In the genomic region with DNA sequence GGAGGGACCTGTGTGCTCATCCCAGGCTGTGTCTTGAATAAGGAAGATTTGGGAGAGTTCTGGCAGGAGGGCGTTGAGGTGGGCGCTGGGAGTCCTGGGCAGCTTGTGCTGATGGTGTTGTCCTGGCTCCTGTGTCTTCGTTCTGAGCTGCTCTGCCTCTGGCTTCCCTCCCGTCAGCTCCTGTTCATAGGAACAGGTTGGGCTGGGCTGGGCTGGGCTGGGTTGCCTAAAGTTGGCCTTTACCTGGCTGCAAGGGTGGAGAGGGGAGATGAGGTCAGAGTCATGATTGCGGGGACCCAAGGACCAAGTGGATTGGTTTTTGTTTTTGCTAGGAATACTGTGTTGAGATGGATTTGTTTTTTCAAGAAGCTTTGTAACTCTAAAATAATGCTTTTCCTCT, we compare ENCODE assay signal across 25 cellular contexts. TPM values are rescaled to one million over a fixed set of nuclear protein-coding genes. Genes with fewer than 3 reads are reported as not detected.
DNase-seq lines count a peak whose midpoint lies in the region; ATAC-seq and TF ChIP-seq lines count a peak whose summit lies in the region.
"Had no signal": no experiment of that assay in that cellular context is flagged by ENCODE, and none has a peak within 500 bp of the region (broad histone marks: within the 10 kb centered on the region; RNA-seq: fewer than 3 reads in every experiment).

No MANE protein-coding gene starts in this region.

- DNase-seq in activated CD4-positive, alpha-beta T cell treated with anti-CD3 and anti-CD28 coated beads for 36 hours: no peak
- no peak for DNase-seq in activated CD4-positive, alpha-beta T cell treated with anti-CD3 and anti-CD28 coated beads, Interleukin-2, amount 50 U/mL, for 48 hours
- DNase-seq in stimulated activated naive CD8-positive, alpha-beta T cell treated with anti-CD3 and anti-CD28 coated beads, Interleukin-15, amount 100 ng/mL, for 72 hours: no peak
- no peak for DNase-seq in stimulated activated naive CD8-positive, alpha-beta T cell treated with anti-CD3 and anti-CD28 coated beads, Interleukin-15, Interleukin-2, amounts not matched to agents 100 U/mL and 50 U/mL, for 24 hours
- DNase-seq in chondrocyte (ENCODE audit: low spot score) (peak; percentile 35), upper lobe of right lung (peak; percentile 48)
- DNase-seq: 8988T; activated CD4-positive, CD25-positive, alpha-beta regulatory T cell; DMS 273 treated with DMSO at 0.1 percent for 48 hours; effector memory CD4-positive, alpha-beta T cell; erythroblast; left ventricle myocardium superior; natural killer cell; NCI-H146 had no signal

- peak overlapping the region; percentile 55 for H3K27ac Mint-ChIP-seq in activated CD4-positive, alpha-beta T cell treated with anti-CD3 and anti-CD28 coated beads for 36 hours
- peak overlapping the region; percentile 72 to 88 for H3K27ac Mint-ChIP-seq in stimulated activated naive CD8-positive, alpha-beta T cell treated with anti-CD3 and anti-CD28 coated beads, Interleukin-15, amount 100 ng/mL, for 72 hours
- H3K27ac Mint-ChIP-seq in chondrocyte (ENCODE audit: unreplicated experiment): no peak overlapping the region

- no peaks in the 10 kb centered on the region for H3K9me3 ChIP-seq in upper lobe of right lung
- H3K9me3 ChIP-seq: breast epithelium, tibial nerve had no signal

- no peak for ATAC-seq in activated CD4-positive, alpha-beta T cell treated with anti-CD3 and anti-CD28 coated beads for 36 hours
- no peak for ATAC-seq in stimulated activated naive CD8-positive, alpha-beta T cell treated with anti-CD3 and anti-CD28 coated beads, Interleukin-15, amount 100 ng/mL, for 72 hours
- no peak for ATAC-seq in stimulated activated naive CD8-positive, alpha-beta T cell treated with anti-CD3 and anti-CD28 coated beads, Interleukin-15, Interleukin-2, amounts not matched to agents 100 U/mL and 50 U/mL, for 24 hours
- no peak for ATAC-seq in upper lobe of right lung
- no peak for ATAC-seq in HG03097 (IDR thresholded peaks at IDR 0.05; ENCODE audit: low FRiP score, unreplicated experiment)
- no peak for ATAC-seq in GM21576 (IDR thresholded peaks at IDR 0.05; ENCODE audit: unreplicated experiment)
- ATAC-seq: left ventricle myocardium superior, natural killer cell, Right ventricle myocardium inferior had no signal

- no peak overlapping the region for H3K27ac ChIP-seq in upper lobe of right lung
- H3K27ac ChIP-seq: breast epithelium, tibial nerve had no signal

- H3K27me3 ChIP-seq in upper lobe of right lung: no peaks in the 10 kb centered on the region
- H3K27me3 ChIP-seq: breast epithelium, tibial nerve had no signal

- peaks cover 13% of the 10 kb centered on the region for H3K4me1 Mint-ChIP-seq in activated CD4-positive, alpha-beta T cell treated with anti-CD3 and anti-CD28 coated beads for 36 hours
- H3K4me1 Mint-ChIP-seq in stimulated activated naive CD8-positive, alpha-beta T cell treated with anti-CD3 and anti-CD28 coated beads, Interleukin-15, amount 100 ng/mL, for 72 hours: peaks cover 19% of the 10 kb centered on the region
- H3K4me1 Mint-ChIP-seq in chondrocyte (ENCODE audit: low read depth): no peaks in the 10 kb centered on the region
- H3K4me1 Mint-ChIP-seq: mesothelial cell of epicardium had no signal

- H3K36me3 Mint-ChIP-seq in activated CD4-positive, alpha-beta T cell treated with anti-CD3 and anti-CD28 coated beads for 36 hours (ENCODE audit: low read depth): peaks cover 38% of the 10 kb centered on the region
- H3K36me3 Mint-ChIP-seq in chondrocyte (ENCODE audit: low read depth): peaks cover 32% of the 10 kb centered on the region

- no peak overlapping the region for H3K4me3 Mint-ChIP-seq in activated CD4-positive, alpha-beta T cell treated with anti-CD3 and anti-CD28 coated beads for 36 hours
- H3K4me3 Mint-ChIP-seq in stimulated activated naive CD8-positive, alpha-beta T cell treated with anti-CD3 and anti-CD28 coated beads, Interleukin-15, amount 100 ng/mL, for 72 hours: no peak overlapping the region
- no peak overlapping the region for H3K4me3 Mint-ChIP-seq in chondrocyte (ENCODE audit: unreplicated experiment)
- H3K4me3 Mint-ChIP-seq: CD14-positive monocyte, mesothelial cell of epicardium, natural killer cell had no signal

- no peaks in the 10 kb centered on the region for H3K27me3 Mint-ChIP-seq in activated CD4-positive, alpha-beta T cell treated with anti-CD3 and anti-CD28 coated beads for 36 hours
- H3K27me3 Mint-ChIP-seq in stimulated activated naive CD8-positive, alpha-beta T cell treated with anti-CD3 and anti-CD28 coated beads, Interleukin-15, amount 100 ng/mL, for 72 hours: no peaks in the 10 kb centered on the region
- no peaks in the 10 kb centered on the region for H3K27me3 Mint-ChIP-seq in chondrocyte (ENCODE audit: low read depth)

- POLR2A ChIA-PET in activated CD4-positive, alpha-beta T cell treated with anti-CD3 and anti-CD28 coated beads for 36 hours (lab: Charles Lee): interaction anchor here (1.4 kb wide), 1 partner anchor 9 kb away, joined by 3 read pairs; the partner anchor contains the start of gene NECAP2

- H3K4me1 ChIP-seq in upper lobe of right lung: no peaks in the 10 kb centered on the region
- H3K4me1 ChIP-seq: breast epithelium had no signal

- no peaks in the 10 kb centered on the region for H3K9me3 Mint-ChIP-seq in activated CD4-positive, alpha-beta T cell treated with anti-CD3 and anti-CD28 coated beads for 36 hours (ENCODE audit: low read depth)
- no peaks in the 10 kb centered on the region for H3K9me3 Mint-ChIP-seq in stimulated activated naive CD8-positive, alpha-beta T cell treated with anti-CD3 and anti-CD28 coated beads, Interleukin-15, amount 100 ng/mL, for 72 hours
- H3K9me3 Mint-ChIP-seq in chondrocyte (ENCODE audit: low read depth): no peaks in the 10 kb centered on the region
- H3K9me3 Mint-ChIP-seq: activated T-helper 2 cell treated with anti-CD3 and anti-CD28 coated beads, Interferon-gamma antibody, Interleukin-2, Interleukin-4, amounts not matched to agents 10 μg/mL and 5 μg/mL and 100 μg/mL, durations not matched to agents 14 hours and 24 hours and 36 hours; mesothelial cell of epicardium; natural killer cell had no signal

- CTCF ChIA-PET in activated CD4-positive, alpha-beta T cell treated with anti-CD3 and anti-CD28 coated beads for 36 hours (lab: Charles Lee): interaction anchor here (0.8 to 1.9 kb wide), 2 partner anchors 9 to 10 kb away, joined by 4 to 7 read pairs; partner anchors contain the start of gene NECAP2

- TF ChIP-seq CTCF in chondrocyte (IDR thresholded peaks at IDR 0.05) (no peak), upper lobe of right lung (IDR thresholded peaks at IDR 0.05) (no peak)

- peaks cover 98% of the 10 kb centered on the region for H3K36me3 ChIP-seq in upper lobe of right lung

- no peak overlapping the region for H3K4me3 ChIP-seq in upper lobe of right lung
- H3K4me3 ChIP-seq: breast epithelium, tibial nerve had no signal

- intact Hi-C loops in activated CD4-positive, alpha-beta T cell treated with anti-CD3 and anti-CD28 coated beads for 36 hours (cut with DNase I, micrococcal nuclease): no loop called here
- intact Hi-C loops in upper lobe of right lung (cut with DNase I): no loop called here

RNA-seq across cellular contexts. Expression of gene NECAP2, which starts 9.1 kb away (rescaled TPM):
- total RNA-seq in activated CD4-positive, alpha-beta T cell treated with anti-CD3 and anti-CD28 coated beads for 36 hours: 10 to 100 TPM; 46.5 to 54.2 TPM
- total RNA-seq in chondrocyte (49.1 to 53.4 TPM (median 51.7 TPM) in 3 replicates), upper lobe of right lung (78.1 TPM)

RNA-seq across cellular contexts. Expression of gene SPATA21, which starts 12.4 kb away (rescaled TPM):
- total RNA-seq in activated CD4-positive, alpha-beta T cell treated with anti-CD3 and anti-CD28 coated beads for 36 hours: not detected
- not detected in 3 replicates for total RNA-seq in chondrocyte
- total RNA-seq in upper lobe of right lung: not detected
- total RNA-seq: activated T-helper 2 cell treated with anti-CD3 and anti-CD28 coated beads, Interferon-gamma antibody, Interleukin-2, Interleukin-4, amounts not matched to agents 10 μg/mL and 5 μg/mL and 100 μg/mL, durations not matched to agents 14 hours and 24 hours and 36 hours; breast epithelium; H1; left ventricle myocardium superior; mesothelial cell of epicardium; NCI-H460; omental fat pad; Right ventricle myocardium inferior; tibial nerve had no signal

Comparison
In these comparisons a context has a peak if more than half of its experiments do, and no peak if none do; other contexts are left out.
1. DNase-seq: peak in chondrocyte (single experiment) and upper lobe of right lung (single experiment); none in activated CD4-positive, alpha-beta T cell treated with anti-CD3 and anti-CD28 coated beads for 36 hours (single experiment), activated CD4-positive, alpha-beta T cell treated with anti-CD3 and anti-CD28 coated beads, Interleukin-2, amount 50 U/mL, for 48 hours (0 of 2), stimulated activated naive CD8-positive, alpha-beta T cell treated with anti-CD3 and anti-CD28 coated beads, Interleukin-15, amount 100 ng/mL, for 72 hours (0 of 2) and stimulated activated naive CD8-positive, alpha-beta T cell treated with anti-CD3 and anti-CD28 coated beads, Interleukin-15, Interleukin-2, amounts not matched to agents 100 U/mL and 50 U/mL, for 24 hours (single experiment).